Comparison of ENCODE assay signal across 16 cellular contexts in the genomic region with DNA sequence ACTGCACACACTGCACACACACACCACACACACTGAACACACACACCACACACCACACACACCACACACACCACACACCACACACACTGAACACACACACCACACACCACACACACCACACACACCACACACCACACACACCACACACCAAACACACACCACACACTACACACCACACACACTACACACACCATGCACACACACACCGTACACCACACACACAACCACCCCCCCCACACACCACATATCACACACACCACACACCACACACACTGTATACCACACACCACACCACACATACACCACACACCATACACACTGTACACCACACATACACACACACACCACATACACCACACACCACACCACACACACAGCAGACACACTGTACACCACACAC. TPM values are rescaled to one million over a fixed set of nuclear protein-coding genes. Genes with fewer than 3 reads are reported as not detected.
DNase-seq lines count a peak whose midpoint lies in the region; ATAC-seq, FAIRE-seq and TF ChIP-seq lines count a peak whose summit lies in the region.
"Had no signal": no experiment of that assay in that cellular context is flagged by ENCODE, and none has a peak within 500 bp of the region (broad histone marks: within the 10 kb centered on the region; RNA-seq: fewer than 3 reads in every experiment).

No MANE protein-coding gene starts in this region.

- H2AK5ac ChIP-seq in trophoblast cell (ENCODE audit: low read length) = no peak overlapping the region

- H3K18ac ChIP-seq in trophoblast cell (ENCODE audit: low read length) = no peak overlapping the region

- H2BK12ac ChIP-seq in trophoblast cell (ENCODE audit: low read length) = no peak overlapping the region

- peaks cover 5% of the 10 kb centered on the region for H3K4me1 Mint-ChIP-seq in stimulated activated effector memory CD8-positive, alpha-beta T cell treated with anti-CD3 and anti-CD28 coated beads, Interleukin-12 subunit alpha, Interleukin-12 subunit beta, amount 100 ng/mL, for 72 hours
- H3K4me1 Mint-ChIP-seq: B cell, IgD-negative memory B cell had no signal

- H3K36me3 ChIP-seq in trophoblast cell (ENCODE audit: control insufficient read depth in 1 of 2, insufficient read depth in 2 of 2, low read length in 2 of 2) = no peaks in the 10 kb centered on the region

- H3K27ac ChIP-seq in trophoblast cell (ENCODE audit: low read depth, low read length) = no peak overlapping the region
- H3K27ac ChIP-seq: HL-60 had no signal

- H3K4me3 ChIP-seq in trophoblast cell (ENCODE audit: low read depth, low read length) = peak overlapping the region; percentile 62

- H3K23ac ChIP-seq in trophoblast cell (ENCODE audit: low read length) = no peak overlapping the region

- no peak overlapping the region for H4K91ac ChIP-seq in trophoblast cell (ENCODE audit: low read depth, low read length)

- H2BK120ac ChIP-seq in trophoblast cell (ENCODE audit: insufficient read depth, low read length, poor library complexity) = no peak overlapping the region

- H3K36me3 Mint-ChIP-seq in stimulated activated effector memory CD8-positive, alpha-beta T cell treated with anti-CD3 and anti-CD28 coated beads, Interleukin-12 subunit alpha, Interleukin-12 subunit beta, amount 100 ng/mL, for 72 hours = no peaks in the 10 kb centered on the region
- H3K36me3 Mint-ChIP-seq: IgD-negative memory B cell had no signal

- no peak overlapping the region for H3K4ac ChIP-seq in trophoblast cell (ENCODE audit: low read depth, low read length)

- H4K8ac ChIP-seq in trophoblast cell (ENCODE audit: low read depth, low read length) = no peak overlapping the region

- no peak for TF ChIP-seq POLR2A in GM12892 (IDR thresholded peaks at IDR 0.05; ENCODE audit: low read depth, low read length)

- no peak overlapping the region for H2AFZ ChIP-seq in trophoblast cell (ENCODE audit: insufficient read depth, low read length, poor library complexity)

- FAIRE-seq in GM12892 (lab: Jason Lieb, UNC) (peak; percentile 95), HTR-8/SVneo (lab: Jason Lieb, UNC) (peak; percentile 99), colon (lab: Jason Lieb, UNC) (peak; percentile 28)
- FAIRE-seq: A204.1 had no signal

- H3K9me3 ChIP-seq in trophoblast cell (ENCODE audit: insufficient read depth, low read depth, low read length) = peaks cover 8% of the 10 kb centered on the region

- no peak overlapping the region for H3K27ac Mint-ChIP-seq in stimulated activated effector memory CD8-positive, alpha-beta T cell treated with anti-CD3 and anti-CD28 coated beads, Interleukin-12 subunit alpha, Interleukin-12 subunit beta, amount 100 ng/mL, for 72 hours
- H3K27ac Mint-ChIP-seq: B cell; CD4-positive, alpha-beta T cell; IgD-negative memory B cell had no signal

- H2BK5ac ChIP-seq in trophoblast cell (ENCODE audit: low read depth, low read length, poor library complexity) = no peak overlapping the region

- H3K4me1 ChIP-seq in trophoblast cell (ENCODE audit: control insufficient read depth in 1 of 2, insufficient read depth in 2 of 2, low read length in 2 of 2) = no peaks in the 10 kb centered on the region

- no peak for ATAC-seq in stimulated activated effector memory CD8-positive, alpha-beta T cell treated with anti-CD3 and anti-CD28 coated beads, Interleukin-12 subunit alpha, Interleukin-12 subunit beta, amount 100 ng/mL, for 72 hours
- ATAC-seq: HCT116 had no signal

- H4K12ac ChIP-seq in trophoblast cell (ENCODE audit: low read depth, low read length) = no peak overlapping the region

- H3K4me3 Mint-ChIP-seq in stimulated activated effector memory CD8-positive, alpha-beta T cell treated with anti-CD3 and anti-CD28 coated beads, Interleukin-12 subunit alpha, Interleukin-12 subunit beta, amount 100 ng/mL, for 72 hours = no peak overlapping the region
- H3K4me3 Mint-ChIP-seq: B cell; CD4-positive, alpha-beta T cell; IgD-negative memory B cell had no signal

- H3K14ac ChIP-seq in trophoblast cell (ENCODE audit: low read length) = no peak overlapping the region

- DNase-seq in GM12892 (ENCODE audit: insufficient read length) (no peak), HTR-8/SVneo (ENCODE audit: insufficient read length, low spot score) (no peak), trophoblast cell (no peak), activated gamma-delta T cell treated with Interleukin-2 at 50 U/mL for 16 hours (no peak), NOMO-1 treated with DMSO at 0.1 percent for 48 hours (lab: John Stamatoyannopoulos, UW; ENCODE audit: unreplicated experiment) (no peak)
- DNase-seq in stimulated activated effector memory CD8-positive, alpha-beta T cell treated with anti-CD3 and anti-CD28 coated beads, Interleukin-12 subunit alpha, Interleukin-12 subunit beta, amount 100 ng/mL, for 72 hours (ENCODE audit: low spot score in 2 of 2) = no peak
- DNase-seq: C1 segment of cervical spinal cord; Calu3; CD4-positive, alpha-beta T cell; DMS 273 treated with DMSO at 0.1 percent for 48 hours had no signal

- no peaks in the 10 kb centered on the region for H3K9me3 Mint-ChIP-seq in stimulated activated effector memory CD8-positive, alpha-beta T cell treated with anti-CD3 and anti-CD28 coated beads, Interleukin-12 subunit alpha, Interleukin-12 subunit beta, amount 100 ng/mL, for 72 hours
- H3K9me3 Mint-ChIP-seq: CD4-positive, alpha-beta T cell had no signal

- no peaks in the 10 kb centered on the region for H3K79me2 ChIP-seq in trophoblast cell (ENCODE audit: control insufficient read depth, insufficient read depth, low read length, poor library complexity)

- H3K9ac ChIP-seq in trophoblast cell (ENCODE audit: low read length) = no peak overlapping the region

- H3K79me1 ChIP-seq in trophoblast cell (ENCODE audit: low read length) = no peaks in the 10 kb centered on the region

- no peak overlapping the region for H3K4me2 ChIP-seq in trophoblast cell (ENCODE audit: low read length)

- H3K27me3 ChIP-seq in trophoblast cell (ENCODE audit: insufficient read depth, low read length) = no peaks in the 10 kb centered on the region

- WGBS in trophoblast cell (ENCODE audit: extremely low coverage, insufficient coverage, insufficient read length) = 100% methylated on average over 1 of the region's 1 CpG

RNA-seq across cellular contexts. Expression of a gene that starts 59.5 kb away (rescaled TPM):
- polyA plus RNA-seq in GM12892 (2012; ENCODE audit: missing spikeins) = 77.5 TPM
- polyA plus RNA-seq in trophoblast cell (2013) = 39.8 and 41.8 TPM in 2 replicates
